ENCODE assay signal across 25 cellular contexts in the genomic region with DNA sequence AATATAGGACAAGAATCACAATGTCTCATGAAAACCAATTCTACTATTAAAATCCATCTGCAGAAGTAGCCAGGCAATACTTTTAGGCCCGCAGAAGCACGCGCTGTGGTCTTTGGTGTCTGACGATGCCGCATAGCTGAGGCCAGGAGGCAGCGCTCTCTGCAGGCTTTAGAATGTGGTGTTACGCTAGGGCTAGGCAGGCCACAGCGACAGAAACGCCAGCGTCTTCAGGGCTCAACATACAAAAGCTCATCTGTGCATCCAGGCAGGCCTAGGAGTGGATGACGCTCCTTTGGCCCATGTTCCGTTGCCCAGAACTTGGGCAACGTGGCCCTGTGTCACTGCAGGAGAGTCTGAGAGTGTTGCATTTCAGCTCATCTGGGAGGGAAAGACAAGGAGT.
"Had no signal": no experiment of that assay in that cellular context is flagged by ENCODE, and none has a peak within 500 bp of the region (broad histone marks: within the 10 kb centered on the region; RNA-seq: fewer than 3 reads in every experiment).

No MANE protein-coding gene starts in this region.

- H3K4me3 ChIP-seq: mucosa of descending colon, ovary, skin epidermis, thyroid gland, upper lobe of right lung had no signal

- H3K4me3 Mint-ChIP-seq: activated B cell treated with CpG ODN at 0.5 μM for 24 hours; activated CD4-positive, alpha-beta T cell treated with anti-CD3 and anti-CD28 coated beads for 36 hours; activated T-cell treated with anti-CD3 and anti-CD28 coated beads, Interleukin-2, amount 50 U/mL, for 4 hours; activated T-helper 17 cell treated with anti-CD3 and anti-CD28 coated beads, Interleukin-2, amount 50 U/mL, for 72 hours; dendritic cell treated with granulocyte-macrophage colony-stimulating factor and Interleukin-4, amounts not matched to agents 40 ng/mL and 50 ng/mL, for 4 days; nephron; stimulated activated effector memory CD8-positive, alpha-beta T cell treated with anti-CD3 and anti-CD28 coated beads, Interleukin-12 subunit alpha, Interleukin-12 subunit beta, amount 100 ng/mL, for 72 hours; stimulated activated naive CD8-positive, alpha-beta T cell treated with anti-CD3 and anti-CD28 coated beads, Interleukin-15, amount 100 ng/mL, for 72 hours; T-helper 1 cell treated with Interleukin-12 subunit alpha and Interleukin-12 subunit beta and Interleukin-4 antibody, amounts not matched to agents 30 μg/mL and 1 μg/mL, for 36 hours had no signal

- H3K36me3 Mint-ChIP-seq: stimulated activated effector memory CD8-positive, alpha-beta T cell treated with anti-CD3 and anti-CD28 coated beads, Interleukin-12 subunit alpha, Interleukin-12 subunit beta, amount 100 ng/mL, for 72 hours had no signal

- H3K36me3 ChIP-seq: neutrophil, ovary, thyroid gland, upper lobe of right lung had no signal

- H3K4me1 ChIP-seq: thyroid gland, upper lobe of right lung had no signal

- H3K9me3 Mint-ChIP-seq: activated T-helper 17 cell treated with anti-CD3 and anti-CD28 coated beads, Interleukin-2, amount 50 U/mL, for 72 hours had no signal

- H3K27ac Mint-ChIP-seq: activated B cell treated with CpG ODN at 0.5 μM for 24 hours; activated CD4-positive, alpha-beta T cell treated with anti-CD3 and anti-CD28 coated beads for 36 hours; activated T-helper 17 cell treated with anti-CD3 and anti-CD28 coated beads, Interleukin-2, amount 50 U/mL, for 72 hours; dendritic cell treated with granulocyte-macrophage colony-stimulating factor and Interleukin-4, amounts not matched to agents 40 ng/mL and 50 ng/mL, for 4 days; nephron; progenitor cell of endocrine pancreas; stimulated activated effector memory CD8-positive, alpha-beta T cell treated with anti-CD3 and anti-CD28 coated beads, Interleukin-12 subunit alpha, Interleukin-12 subunit beta, amount 100 ng/mL, for 72 hours; stimulated activated naive CD8-positive, alpha-beta T cell treated with anti-CD3 and anti-CD28 coated beads, Interleukin-15, amount 100 ng/mL, for 72 hours; T-helper 1 cell treated with Interleukin-12 subunit alpha and Interleukin-12 subunit beta and Interleukin-4 antibody, amounts not matched to agents 30 μg/mL and 1 μg/mL, for 36 hours had no signal

- H3K9me3 ChIP-seq: mucosa of descending colon, neutrophil, ovary, thyroid gland, upper lobe of right lung had no signal

- H3K27ac ChIP-seq: neutrophil, ovary, skin epidermis, thyroid gland, upper lobe of right lung had no signal

- DNase-seq: activated B cell treated with CpG ODN at 0.5 μM for 24 hours; activated CD4-positive, alpha-beta T cell treated with anti-CD3 and anti-CD28 coated beads for 36 hours; activated gamma-delta T cell treated with Interleukin-2 at 50 U/mL for 16 hours; activated naive CD4-positive, alpha-beta T cell treated with anti-CD3 and anti-CD28 coated beads, Interleukin-2, amount 50 U/mL, for 16 hours; activated T-cell treated with anti-CD3 and anti-CD28 coated beads, Interleukin-2, amount 50 U/mL, for 4 hours; amniotic stem cell; central memory CD4-positive, alpha-beta T cell; effector CD4-positive, alpha-beta T cell; left cardiac atrium; left ventricle myocardium superior; mucosa of descending colon; ovary; stimulated activated CD4-positive, alpha-beta T cell treated with anti-CD3 and anti-CD28 coated beads, Interleukin-4, amount 100 ng/mL, for 24 hours; stimulated activated naive CD8-positive, alpha-beta T cell treated with anti-CD3 and anti-CD28 coated beads, Interleukin-15, amount 100 ng/mL, for 72 hours; T-helper 9 cell; thyroid gland; upper lobe of right lung had no signal

- H3K27me3 ChIP-seq: neutrophil, ovary, thyroid gland, upper lobe of right lung had no signal

- H3K4me1 Mint-ChIP-seq: activated T-helper 17 cell treated with anti-CD3 and anti-CD28 coated beads, Interleukin-2, amount 50 U/mL, for 72 hours; nephron had no signal

- H3K27me3 Mint-ChIP-seq: activated CD4-positive, alpha-beta T cell treated with anti-CD3 and anti-CD28 coated beads for 36 hours; dendritic cell treated with granulocyte-macrophage colony-stimulating factor and Interleukin-4, amounts not matched to agents 40 ng/mL and 50 ng/mL, for 4 days; progenitor cell of endocrine pancreas; stimulated activated naive CD8-positive, alpha-beta T cell treated with anti-CD3 and anti-CD28 coated beads, Interleukin-15, amount 100 ng/mL, for 72 hours had no signal
